Comparison of ENCODE assay signal across 8 cellular contexts in genomic region chr16:49755291-49755611, GRCh38.
DNase-seq lines count a peak whose midpoint lies in the region; ATAC-seq and TF ChIP-seq lines count a peak whose summit lies in the region.

No MANE protein-coding gene starts in this region.

- CTCF ChIA-PET in AG04449 (lab: Yijun Ruan, JAX): interaction anchor here (1.6 kb wide), 2 partner anchors 10 to 13 kb away, joined by 3 read pairs; no protein-coding TSS in a partner anchor

- TF ChIP-seq POLR2A in lower leg skin (IDR thresholded peaks at IDR 0.05): no peak

- POLR2A ChIA-PET in AG04449 (lab: Yijun Ruan, JAX): no interaction called here

- in situ Hi-C loops in GM13976 (cut with MboI; ENCODE audit: low sequenced_read_pairs, unreplicated experiment): no loop called here

- ATAC-seq in omental fat pad (ENCODE audit: low FRiP score): no peak

- H3K36me3 ChIP-seq in urinary bladder (ENCODE audit: insufficient read depth): no peaks in the 10 kb centered on the region

- TF ChIP-seq CTCF in AG04449 (IDR thresholded peaks at IDR 0.05; ENCODE audit: insufficient read depth, low read length, missing control alignments) (peak; percentile 25), coronary artery (IDR thresholded peaks at IDR 0.05) (no peak), lower leg skin (IDR thresholded peaks at IDR 0.05) (no peak), omental fat pad (IDR thresholded peaks at IDR 0.05) (no peak), GM13976 (IDR thresholded peaks at IDR 0.05; ENCODE audit: borderline replicate concordance, control extremely low read depth, extremely low read depth, insufficient read depth, missing control alignments) (no peak)

- H3K4me3 ChIP-seq in AG04449 (ENCODE audit: low read depth, low read length) (peak overlapping the region; percentile 37), coronary artery (peak overlapping the region; percentile 62), lower leg skin (ENCODE audit: low read depth, poor library complexity, severe bottlenecking) (peak overlapping the region; percentile 1), urinary bladder (ENCODE audit: low read depth, low read length) (peak overlapping the region; percentile 38)

- WGBS in lower leg skin, 2 donors: 5% methylated on average over 11 of the region's 11 CpGs
- 6% methylated on average over 11 of the region's 11 CpGs for WGBS in urinary bladder

- intact Hi-C loops in lower leg skin (cut with DNase I; ENCODE audit: low total_unique reads): no loop called here

- DNase-seq in AG04449 (ENCODE audit: low read depth, low spot score) (no peak), HuH-7.5 (ENCODE audit: low spot score) (peak; percentile 19), coronary artery (ENCODE audit: low spot score) (no peak), lower leg skin (ENCODE audit: low spot score in 2 of 2) (peak in 1 of 2 donors; percentile 22), omental fat pad (ENCODE audit: low spot score) (no peak), GM13976 (ENCODE audit: low spot score) (no peak)
- no peak for DNase-seq in activated CD4-positive, alpha-beta T cell treated with anti-CD3 and anti-CD28 coated beads for 4 hours

- no peaks in the 10 kb centered on the region for H3K4me1 ChIP-seq in urinary bladder (ENCODE audit: insufficient read depth)

- H3K27ac ChIP-seq in coronary artery (peak overlapping the region in 1 of 2 donors; percentile 58), urinary bladder (ENCODE audit: low read depth) (no peak overlapping the region)

Comparison
In these comparisons a context has a peak if more than half of its experiments do, and no peak if none do; other contexts are left out.
1. H3K4me3 ChIP-seq: peak in every context shown above with its lines; median percentile 62 in coronary artery; 38 in urinary bladder; 37 in AG04449; 1 in lower leg skin.